Comparison of ENCODE assay signal across 18 cellular contexts in the genomic region with DNA sequence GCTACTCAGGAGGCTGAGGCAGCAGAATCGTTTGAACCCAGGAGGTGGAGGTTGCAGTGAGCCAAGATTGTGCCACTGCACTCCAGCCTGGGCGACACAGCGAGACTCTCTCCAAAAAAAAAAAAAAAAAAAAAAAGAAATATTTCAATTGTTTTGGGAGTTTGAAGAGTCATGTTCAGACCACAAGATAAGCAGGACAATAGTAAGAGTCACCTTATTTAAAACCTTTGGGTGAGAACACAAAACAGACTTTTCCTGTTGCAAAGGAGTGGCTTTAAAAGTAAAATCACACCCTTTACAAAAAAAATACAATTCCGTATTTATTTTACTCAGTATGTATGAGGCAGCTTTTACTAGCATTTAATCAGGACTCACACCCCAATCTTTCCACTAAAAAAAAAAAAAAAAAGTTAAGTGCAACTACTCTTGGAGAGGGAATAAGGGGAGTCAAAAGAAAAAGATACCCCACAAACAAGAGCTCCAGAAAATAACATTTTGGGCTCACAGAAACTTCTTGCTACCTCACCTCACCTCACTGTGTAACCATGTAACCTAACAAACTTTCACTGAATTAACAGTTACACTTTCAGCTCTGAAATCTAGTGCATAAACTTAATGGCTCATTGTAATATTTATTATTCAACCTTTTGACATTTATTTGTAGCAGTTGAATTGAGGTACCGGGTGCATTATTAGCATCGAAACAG. TPM values are rescaled to one million over a fixed set of nuclear protein-coding genes. Genes with fewer than 3 reads are reported as not detected.
DNase-seq lines count a peak whose midpoint lies in the region; ATAC-seq, FAIRE-seq and TF ChIP-seq lines count a peak whose summit lies in the region.
"Had no signal": no experiment of that assay in that cellular context is flagged by ENCODE, and none has a peak within 500 bp of the region (broad histone marks: within the 10 kb centered on the region; RNA-seq: fewer than 3 reads in every experiment).

No MANE protein-coding gene starts in this region.

- H3K4me3 Mint-ChIP-seq in chondrocyte (ENCODE audit: unreplicated experiment), result peak overlapping the region; percentile 81
- H3K4me3 Mint-ChIP-seq in activated T-cell treated with anti-CD3 and anti-CD28 coated beads, Interleukin-2, amount 50 U/mL, for 24 hours, result no peak overlapping the region
- H3K4me3 Mint-ChIP-seq: activated naive CD8-positive, alpha-beta T cell; stimulated activated effector memory CD8-positive, alpha-beta T cell treated with anti-CD3 and anti-CD28 coated beads, Interleukin-12 subunit alpha, Interleukin-12 subunit beta, amount 100 ng/mL, for 72 hours had no signal

- peak overlapping the region; percentile 56 for H2AFZ ChIP-seq in smooth muscle cell (ENCODE audit: low read depth)

- peaks cover 72% of the 10 kb centered on the region for H3K4me1 Mint-ChIP-seq in chondrocyte (ENCODE audit: low read depth)
- H3K4me1 Mint-ChIP-seq in activated T-cell treated with anti-CD3 and anti-CD28 coated beads, Interleukin-2, amount 50 U/mL, for 24 hours (ENCODE audit: low read depth), result peaks cover 24% of the 10 kb centered on the region

- no peaks in the 10 kb centered on the region for H4K20me1 ChIP-seq in smooth muscle cell (ENCODE audit: low read depth)

- H3K27me3 ChIP-seq in HUES6 (ENCODE audit: control insufficient read depth, insufficient read depth, low read length), result peaks cover 8% of the 10 kb centered on the region; the same call in 1 of the 2 replicates
- H3K27me3 ChIP-seq in smooth muscle cell (ENCODE audit: low read depth), result no peaks in the 10 kb centered on the region

- no peaks in the 10 kb centered on the region for H3K9me3 ChIP-seq in HUES6 (ENCODE audit: control insufficient read depth, insufficient read depth, low read depth, low read length)
- H3K9me3 ChIP-seq in kidney (ENCODE audit: control insufficient read depth in 1 of 2, low read length in 2 of 2), result no peaks in the 10 kb centered on the region
- H3K9me3 ChIP-seq in smooth muscle cell (replicated peaks; ENCODE audit: low read depth), result no peaks in the 10 kb centered on the region
- H3K9me3 ChIP-seq: Peyer's patch had no signal

- intact Hi-C loops in kidney (cut with DNase I) (no loop called here), sciatic nerve (cut with DNase I) (no loop called here)

- peaks cover 51% of the 10 kb centered on the region for H3K4me1 ChIP-seq in HUES6 (ENCODE audit: control insufficient read depth, insufficient read depth, low read length)
- peaks cover 0 to 4% of the 10 kb centered on the region in 2 donors for H3K4me1 ChIP-seq in kidney (ENCODE audit: control insufficient read depth in 1 of 2, insufficient read depth in 1 of 2, low read depth in 1 of 2, low read length in 2 of 2)
- H3K4me1 ChIP-seq in smooth muscle cell (ENCODE audit: low read depth), result peaks cover 55% of the 10 kb centered on the region

- no peaks in the 10 kb centered on the region for H3K9me3 Mint-ChIP-seq in chondrocyte (ENCODE audit: low read depth)
- H3K9me3 Mint-ChIP-seq in activated T-cell treated with anti-CD3 and anti-CD28 coated beads, Interleukin-2, amount 50 U/mL, for 24 hours, result no peaks in the 10 kb centered on the region
- H3K9me3 Mint-ChIP-seq: CD8-positive, alpha-beta memory T cell; stimulated activated effector memory CD8-positive, alpha-beta T cell treated with anti-CD3 and anti-CD28 coated beads, Interleukin-12 subunit alpha, Interleukin-12 subunit beta, amount 100 ng/mL, for 72 hours had no signal

- H3K79me2 ChIP-seq in smooth muscle cell (ENCODE audit: low read depth), result peaks cover 85% of the 10 kb centered on the region

- no peak for FAIRE-seq in kidney (lab: Jason Lieb, UNC)
- FAIRE-seq: colon had no signal

- H3K27ac ChIP-seq in HUES6 (ENCODE audit: low read depth, low read length) (no peak overlapping the region; the same call in 1 of the 2 replicates), kidney (ENCODE audit: low read depth in 2 of 2, low read length in 2 of 2) (no peak overlapping the region), smooth muscle cell (ENCODE audit: low read depth) (peak overlapping the region; percentile 24)
- H3K27ac ChIP-seq: Peyer's patch had no signal

- DNase-seq in chondrocyte (ENCODE audit: low spot score) (no peak), kidney (no peak), smooth muscle cell (lab: John Stamatoyannopoulos, UW; ENCODE audit: unreplicated experiment) (no peak), sciatic nerve (ENCODE audit: low spot score) (no peak)
- DNase-seq in activated T-cell treated with anti-CD3 and anti-CD28 coated beads, Interleukin-2, amount 50 U/mL, for 24 hours, result no peak
- DNase-seq: activated CD4-positive, alpha-beta T cell treated with anti-CD3 and anti-CD28 coated beads for 1 hour; CD8-positive, alpha-beta memory T cell; GF-D8; KG1; NCI-H1694; Peyer's patch; stimulated activated CD4-positive, alpha-beta T cell treated with anti-CD3 and anti-CD28 coated beads, Interleukin-4, amount 100 ng/mL, for 4 hours had no signal

- TF ChIP-seq CTCF in chondrocyte (IDR thresholded peaks at IDR 0.05) (no peak), kidney (IDR thresholded peaks at IDR 0.05; ENCODE audit: borderline replicate concordance, extremely low read depth, insufficient read depth) (no peak), smooth muscle cell (IDR thresholded peaks at IDR 0.05; ENCODE audit: borderline replicate concordance, insufficient read depth, poor library complexity, severe bottlenecking) (no peak)

- no peaks in the 10 kb centered on the region for H3K27me3 Mint-ChIP-seq in chondrocyte (ENCODE audit: low read depth)
- peaks cover 82% of the 10 kb centered on the region for H3K27me3 Mint-ChIP-seq in activated T-cell treated with anti-CD3 and anti-CD28 coated beads, Interleukin-2, amount 50 U/mL, for 24 hours

- 21% methylated on average over 6 of the region's 6 CpGs for WGBS in smooth muscle cell (ENCODE audit: low lambda C conversion rate)

- no peaks in the 10 kb centered on the region for H3K36me3 ChIP-seq in HUES6 (ENCODE audit: control insufficient read depth, insufficient read depth, low read length)
- no peaks in the 10 kb centered on the region for H3K36me3 ChIP-seq in kidney (ENCODE audit: control insufficient read depth in 1 of 2, insufficient read depth in 2 of 2, low read length in 2 of 2)
- no peaks in the 10 kb centered on the region for H3K36me3 ChIP-seq in smooth muscle cell (ENCODE audit: low read depth)
- H3K36me3 ChIP-seq: Peyer's patch had no signal

- peak overlapping the region; percentile 98 for H3K4me2 ChIP-seq in smooth muscle cell

- H3K4me3 ChIP-seq in HUES6 (ENCODE audit: low read depth, low read length) (peak overlapping the region; percentile 79), kidney (ENCODE audit: low read length in 2 of 2) (peak overlapping the region; percentile 53 to 69), smooth muscle cell (peak overlapping the region; percentile 61)

- ATAC-seq in sciatic nerve, result no peak
- no peak for ATAC-seq in HG03045 (IDR thresholded peaks at IDR 0.05; ENCODE audit: unreplicated experiment)
- ATAC-seq: stimulated activated effector memory CD8-positive, alpha-beta T cell treated with anti-CD3 and anti-CD28 coated beads, Interleukin-12 subunit alpha, Interleukin-12 subunit beta, amount 100 ng/mL, for 72 hours had no signal

- H3K27ac Mint-ChIP-seq in chondrocyte (ENCODE audit: unreplicated experiment), result peak overlapping the region; percentile 95
- H3K27ac Mint-ChIP-seq in activated T-cell treated with anti-CD3 and anti-CD28 coated beads, Interleukin-2, amount 50 U/mL, for 24 hours, result no peak overlapping the region
- H3K27ac Mint-ChIP-seq: activated naive CD8-positive, alpha-beta T cell; CD8-positive, alpha-beta memory T cell; stimulated activated effector memory CD8-positive, alpha-beta T cell treated with anti-CD3 and anti-CD28 coated beads, Interleukin-12 subunit alpha, Interleukin-12 subunit beta, amount 100 ng/mL, for 72 hours had no signal

- H3K36me3 Mint-ChIP-seq in chondrocyte (ENCODE audit: low read depth), result no peaks in the 10 kb centered on the region
- H3K36me3 Mint-ChIP-seq in activated T-cell treated with anti-CD3 and anti-CD28 coated beads, Interleukin-2, amount 50 U/mL, for 24 hours (ENCODE audit: low read depth), result no peaks in the 10 kb centered on the region
- H3K36me3 Mint-ChIP-seq: activated naive CD8-positive, alpha-beta T cell; CD8-positive, alpha-beta memory T cell; stimulated activated effector memory CD8-positive, alpha-beta T cell treated with anti-CD3 and anti-CD28 coated beads, Interleukin-12 subunit alpha, Interleukin-12 subunit beta, amount 100 ng/mL, for 72 hours had no signal

- H3F3A ChIP-seq in smooth muscle cell (ENCODE audit: low read depth), result peaks cover 4% of the 10 kb centered on the region

- peak overlapping the region; percentile 15 for H3K9ac ChIP-seq in HUES6 (ENCODE audit: low read length)
- H3K9ac ChIP-seq in kidney (ENCODE audit: low read length in 2 of 2), result peak overlapping the region in 1 of 2 donors; percentile 7
- no peak overlapping the region for H3K9ac ChIP-seq in smooth muscle cell (ENCODE audit: low read depth)

RNA-seq across cellular contexts. Expression of a gene that starts 11.2 kb away (rescaled TPM):
- 1.9 to 3.7 TPM (median 2.0 TPM) in 3 replicates for total RNA-seq in chondrocyte
- 2.9 TPM for total RNA-seq in kidney
- polyA plus RNA-seq in kidney (ENCODE audit: insufficient read depth, low read depth, low replicate concordance), result 0.71 TPM
- 1.2 and 1.8 TPM in 2 replicates for total RNA-seq in smooth muscle cell
- polyA plus RNA-seq in smooth muscle cell, result 0.50 and 0.53 TPM in 2 replicates
- 3.1 TPM for total RNA-seq in sciatic nerve
- total RNA-seq: T-helper 1 cell treated with Interleukin-12 subunit alpha and Interleukin-12 subunit beta and Interleukin-4 antibody, amounts not matched to agents 30 ng/mL and 1 ng/mL, for 36 hours had no signal

RNA-seq across cellular contexts. Expression of a gene that starts 19.8 kb away (rescaled TPM):
- total RNA-seq in chondrocyte (35.4 to 39.0 TPM (median 37.5 TPM) in 3 replicates), kidney (54.2 TPM), smooth muscle cell (43.6 and 44.6 TPM in 2 replicates), sciatic nerve (68.1 TPM)
- polyA plus RNA-seq in kidney (ENCODE audit: insufficient read depth, low read depth, low replicate concordance) (11.0 TPM), smooth muscle cell (6.8 and 10.8 TPM in 2 replicates)
